ENCODE assay signal across 8 cellular contexts in the genomic region with DNA sequence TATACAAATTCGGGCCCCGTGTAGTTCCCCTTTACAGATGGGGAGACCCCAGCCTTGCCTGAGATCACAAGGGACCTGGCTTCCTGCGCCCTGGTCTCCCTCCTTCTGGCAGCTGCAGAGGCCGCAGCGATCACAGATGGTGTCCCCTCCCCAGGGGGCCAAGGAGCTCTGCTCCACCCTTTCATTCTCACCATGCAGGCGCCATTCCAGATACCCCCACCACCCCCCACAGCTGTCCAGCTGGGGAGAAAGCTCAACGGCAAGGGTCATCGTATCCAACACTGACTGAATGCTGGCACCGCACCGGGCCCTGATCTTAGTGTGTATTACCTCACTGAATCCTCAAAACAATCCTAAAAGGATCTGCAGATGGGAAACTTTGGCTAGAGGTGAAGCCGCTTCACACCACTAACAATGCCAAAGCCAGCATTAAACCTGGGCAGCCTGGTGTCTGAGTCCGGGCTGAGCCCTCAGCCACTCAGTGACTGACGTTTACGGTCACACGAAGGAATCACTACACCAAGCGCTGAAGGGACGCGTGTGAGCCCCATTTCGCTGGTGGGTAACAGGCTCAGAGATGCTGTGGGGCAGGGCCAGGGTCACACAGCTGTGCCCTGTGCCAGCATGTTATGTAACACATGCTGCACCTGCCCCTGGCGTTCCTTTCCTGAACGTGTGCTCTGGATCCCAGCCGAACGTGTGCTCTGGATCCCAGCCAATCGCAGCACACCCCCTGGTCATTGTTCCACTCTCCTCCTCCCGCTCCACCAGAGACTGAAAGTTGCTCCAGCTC. TPM values are rescaled to one million over a fixed set of nuclear protein-coding genes. Genes with fewer than 3 reads are reported as not detected.
DNase-seq lines count a peak whose midpoint lies in the region; ATAC-seq and TF ChIP-seq lines count a peak whose summit lies in the region.

No MANE protein-coding gene starts in this region.

- peak overlapping the region; percentile 25 for H3K4me3 ChIP-seq in skeletal muscle cell (ENCODE audit: low read depth, low read length)

- ATAC-seq in HG02588 (IDR thresholded peaks at IDR 0.05; ENCODE audit: unreplicated experiment), result no peak
- ATAC-seq in GM19467 (IDR thresholded peaks at IDR 0.05; ENCODE audit: unreplicated experiment), result no peak

- peak; percentile 89 for DNase-seq in NCI-H2029 (lab: John Stamatoyannopoulos, UW)
- DNase-seq in dermis blood vessel endothelial cell, result peak; percentile 48
- no peak for DNase-seq in skeletal muscle cell (ENCODE audit: low read depth)
- no peak for DNase-seq in foreskin melanocyte
- DNase-seq in hypothalamus (lab: John Stamatoyannopoulos, UW), result no peak

- peak; percentile 42 for TF ChIP-seq POLR2A in GM15510 (IDR thresholded peaks at IDR 0.05; ENCODE audit: borderline replicate concordance, extremely low read depth, insufficient read length)

RNA-seq across cellular contexts. Expression of gene IQSEC1, which starts 51.9 kb away (rescaled TPM):
- total RNA-seq in dermis blood vessel endothelial cell, result 63.1 and 83.7 TPM in 2 replicates

Comparison
In these comparisons a context has a peak if more than half of its experiments do, and no peak if none do; other contexts are left out.
1. DNase-seq: peak in NCI-H2029 (single experiment) and dermis blood vessel endothelial cell (single experiment); none in skeletal muscle cell (single experiment), foreskin melanocyte (single experiment) and hypothalamus (0 of 51).